In genomic region chr6:37676071-37676470, GRCh38 we compare ENCODE assay signal across 31 cellular contexts.
"Had no signal": no experiment of that assay in that cellular context is flagged by ENCODE, and none has a peak within 500 bp of the region (broad histone marks: within the 10 kb centered on the region; RNA-seq: fewer than 3 reads in every experiment).

No MANE protein-coding gene starts in this region.

- H3K4me3 Mint-ChIP-seq: activated B cell treated with CpG ODN at 0.5 μM for 24 hours; activated CD4-positive, alpha-beta memory T cell treated with anti-CD3 and anti-CD28 coated beads for 36 hours; activated naive CD4-positive, alpha-beta T cell treated with anti-CD3 and anti-CD28 coated beads for 36 hours; activated T-cell treated with anti-CD3 and anti-CD28 coated beads, Interleukin-2, amount 50 U/mL, for 4 hours; activated T-helper 1 cell treated with anti-CD3 and anti-CD28 coated beads, Interleukin-12 subunit alpha, Interleukin-12 subunit beta, Interleukin-2, Interleukin-4 antibody, amounts not matched to agents 30 ng/mL and 10 ng/mL and 1 ng/mL, durations not matched to agents 14 hours and 24 hours and 36 hours; T-helper 2 cell treated with Interferon-gamma antibody and Interleukin-4, amounts not matched to agents 5 μg/mL and 100 μg/mL, for 36 hours had no signal

- H3K9me3 Mint-ChIP-seq: activated B cell treated with CpG ODN at 0.5 μM for 24 hours; activated CD4-positive, alpha-beta memory T cell treated with anti-CD3 and anti-CD28 coated beads for 36 hours; activated naive CD4-positive, alpha-beta T cell treated with anti-CD3 and anti-CD28 coated beads for 36 hours; activated naive CD4-positive, alpha-beta T cell treated with anti-CD3 and anti-CD28 coated beads, Interleukin-2, amount 50 U/mL, for 72 hours; activated T-cell treated with anti-CD3 and anti-CD28 coated beads, Interleukin-2, amount 50 U/mL, for 4 hours; activated T-helper 1 cell treated with anti-CD3 and anti-CD28 coated beads, Interleukin-12 subunit alpha, Interleukin-12 subunit beta, Interleukin-2, Interleukin-4 antibody, amounts not matched to agents 30 ng/mL and 10 ng/mL and 1 ng/mL, durations not matched to agents 14 hours and 24 hours and 36 hours; T-helper 2 cell treated with Interferon-gamma antibody and Interleukin-4, amounts not matched to agents 5 μg/mL and 100 μg/mL, for 36 hours had no signal

- H3K27ac ChIP-seq: adrenal gland, body of pancreas, breast epithelium, SJCRH30, SK-N-MC, VCaP had no signal

- H3K36me3 ChIP-seq: adrenal gland, breast epithelium, SJCRH30 had no signal

- H3K9me3 ChIP-seq: adrenal gland, body of pancreas, breast epithelium, SJCRH30 had no signal

- H3K4me1 ChIP-seq: adrenal gland, body of pancreas, breast epithelium, SJCRH30 had no signal

- H3K36me3 Mint-ChIP-seq: activated CD4-positive, alpha-beta memory T cell treated with anti-CD3 and anti-CD28 coated beads for 36 hours; activated naive CD4-positive, alpha-beta T cell treated with anti-CD3 and anti-CD28 coated beads, Interleukin-2, amount 50 U/mL, for 72 hours had no signal

- DNase-seq: activated B cell treated with CpG ODN at 0.5 μM for 24 hours; activated CD4-positive, alpha-beta memory T cell treated with anti-CD3 and anti-CD28 coated beads for 36 hours; activated CD4-positive, alpha-beta T cell treated with anti-CD3 and anti-CD28 coated beads for 4 hours; activated CD4-positive, alpha-beta T cell treated with anti-CD3 and anti-CD28 coated beads, Interleukin-2, amount 50 U/mL, for 1 hour; activated CD4-positive, CD25-positive, alpha-beta regulatory T cell treated with anti-CD3 and anti-CD28 coated beads, Interleukin-2, amount 50 U/mL, for 72 hours; activated CD8-positive, alpha-beta memory T cell treated with anti-CD3 and anti-CD28 coated beads, Interleukin-2, amount 50 U/mL, for 4 hours; activated gamma-delta T cell treated with Interleukin-2 at 50 U/mL for 16 hours; activated naive CD4-positive, alpha-beta T cell treated with anti-CD3 and anti-CD28 coated beads for 36 hours; activated T-cell treated with anti-CD3 and anti-CD28 coated beads for 4 hours; activated T-cell treated with anti-CD3 and anti-CD28 coated beads, Interleukin-2, amount 50 U/mL, for 4 hours; adrenal gland; body of pancreas; NCI-H1417; NCI-H146; NCI-H187; NCI-H2029 treated with DMSO at 0.1 percent for 48 hours; NCI-H2227 treated with DMSO at 0.1 percent for 48 hours; NCI-H446; NCI-H510A treated with DMSO at 0.1 percent for 48 hours; NCI-H526 treated with DMSO at 0.1 percent for 48 hours; NCI-H774; OCI-M1; SHP77; SJCRH30 had no signal

- H3K4me3 ChIP-seq: adrenal gland, body of pancreas, breast epithelium, K562, SJCRH30, SK-N-MC had no signal

- ATAC-seq: activated naive CD4-positive, alpha-beta T cell treated with anti-CD3 and anti-CD28 coated beads, Interleukin-2, amount 50 U/mL, for 72 hours; activated T-cell treated with anti-CD3 and anti-CD28 coated beads, Interleukin-2, amount 50 U/mL, for 4 hours; body of pancreas; K562 had no signal

- H3K27me3 Mint-ChIP-seq: activated B cell treated with CpG ODN at 0.5 μM for 24 hours; activated CD4-positive, alpha-beta memory T cell treated with anti-CD3 and anti-CD28 coated beads for 36 hours had no signal

- H3K27me3 ChIP-seq: adrenal gland, body of pancreas, breast epithelium, SJCRH30 had no signal

- H3K27ac Mint-ChIP-seq: activated B cell treated with CpG ODN at 0.5 μM for 24 hours; activated CD4-positive, alpha-beta memory T cell treated with anti-CD3 and anti-CD28 coated beads for 36 hours; activated naive CD4-positive, alpha-beta T cell treated with anti-CD3 and anti-CD28 coated beads for 36 hours; activated naive CD4-positive, alpha-beta T cell treated with anti-CD3 and anti-CD28 coated beads, Interleukin-2, amount 50 U/mL, for 72 hours; activated T-helper 1 cell treated with anti-CD3 and anti-CD28 coated beads, Interleukin-12 subunit alpha, Interleukin-12 subunit beta, Interleukin-2, Interleukin-4 antibody, amounts not matched to agents 30 ng/mL and 10 ng/mL and 1 ng/mL, durations not matched to agents 14 hours and 24 hours and 36 hours; T-helper 2 cell treated with Interferon-gamma antibody and Interleukin-4, amounts not matched to agents 5 μg/mL and 100 μg/mL, for 36 hours had no signal
